ENCODE assay signal across 8 cellular contexts in genomic region chr5:188488-189481, GRCh38. TPM values are rescaled to one million over a fixed set of nuclear protein-coding genes. Genes with fewer than 3 reads are reported as not detected.
DNase-seq lines count a peak whose midpoint lies in the region; FAIRE-seq and TF ChIP-seq lines count a peak whose summit lies in the region.

No MANE protein-coding gene starts in this region.

- DNase-seq in H54 (ENCODE audit: insufficient read length, low spot score) (peak; percentile 100), LoVo (ENCODE audit: low spot score) (peak; percentile 89), SHP77 (lab: John Stamatoyannopoulos, UW) (peak; percentile 92 to 94), activated gamma-delta T cell treated with Interleukin-2 at 50 U/mL for 16 hours (peak; percentile 84), foreskin melanocyte (peak; percentile 60), occipital lobe (lab: John Stamatoyannopoulos, UW) (peak; percentile 68), superior temporal gyrus (ENCODE audit: extremely low spot score) (peak; percentile 89)

- FAIRE-seq in G401.6 (lab: Jason Lieb, UNC) (peak; percentile 70), H54 (lab: Jason Lieb, UNC) (peak; percentile 73)

- TF ChIP-seq POLR2A in H54 (IDR thresholded peaks at IDR 0.05; ENCODE audit: low read depth, low read length) = 0 out of 2 replicates have a peak, but pooled peaks have one; percentile 9

RNA-seq across cellular contexts. Expression of gene LRRC14B, which starts 2.5 kb away (rescaled TPM):
- total RNA-seq in occipital lobe = not detected

RNA-seq across cellular contexts. Expression of gene CCDC127, which starts 29.2 kb away (rescaled TPM):
- total RNA-seq in occipital lobe = 6.7 TPM

RNA-seq across cellular contexts. Expression of gene SDHA, which starts 29.3 kb away (rescaled TPM):
- total RNA-seq in occipital lobe = 74.4 TPM

Comparison
In these comparisons a context has a peak if more than half of its experiments do, and no peak if none do; other contexts are left out.
1. Peak in every context shown above with its lines: DNase-seq.